7 cellular contexts compared by ENCODE assay signal in the genomic region with DNA sequence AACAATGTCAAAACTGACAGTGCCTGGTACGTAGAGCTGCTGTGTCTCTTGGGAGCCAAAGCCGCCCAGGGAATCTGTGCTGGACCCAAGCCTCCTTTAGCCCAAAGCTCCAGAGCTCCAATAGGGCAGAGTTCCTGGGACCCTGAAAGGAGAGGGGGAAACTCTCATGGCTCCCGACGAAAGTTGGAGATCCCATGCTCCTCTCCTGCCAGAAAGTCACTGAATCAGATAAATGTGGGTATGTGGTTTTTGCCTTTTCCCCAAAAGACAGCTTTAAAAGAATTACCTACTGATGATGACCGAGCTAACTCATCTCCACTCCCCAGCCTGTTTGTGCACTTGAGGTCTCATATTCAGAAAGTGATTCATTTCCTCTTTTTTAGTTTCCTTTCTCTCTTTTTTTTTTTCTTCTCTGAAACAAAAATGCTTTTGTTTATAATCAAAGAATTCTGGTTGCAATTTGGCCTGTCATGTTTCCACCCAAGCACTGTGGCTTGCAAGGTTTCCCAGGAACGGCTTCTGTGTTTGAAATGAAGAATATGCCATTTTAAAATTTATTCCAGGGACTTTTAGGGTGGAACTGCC. TPM values are rescaled to one million over a fixed set of nuclear protein-coding genes. Genes with fewer than 3 reads are reported as not detected.
A peak's percentile ranks its signal among the peaks of the same experiment; 100 is the strongest.
DNase-seq lines count a peak whose midpoint lies in the region; ATAC-seq and TF ChIP-seq lines count a peak whose summit lies in the region.

No MANE protein-coding gene starts in this region.

- POLR2A ChIA-PET in HEK293 (lab: Yijun Ruan, JAX), result interaction anchor here (5.0 kb wide), 1 partner anchor 14 kb away, joined by 69 read pairs; the partner anchor contains the start of gene PMAIP1

- peak; percentile 84 for ATAC-seq in GM18508 (IDR thresholded peaks at IDR 0.05; ENCODE audit: insufficient read depth, unreplicated experiment)

- H3K9me3 ChIP-seq in HEK293 (ENCODE audit: control insufficient read depth, insufficient read depth, low read depth, low read length), result no peaks in the 10 kb centered on the region
- H3K9me3 ChIP-seq in ascending aorta, result no peaks in the 10 kb centered on the region
- H3K9me3 ChIP-seq in esophagus squamous epithelium, result no peaks in the 10 kb centered on the region

- TF ChIP-seq POLR2A in esophagus squamous epithelium (IDR thresholded peaks at IDR 0.05), result no peak

- no peak for TF ChIP-seq CTCF in HEK293 (tag by site-specific recombination; IDR thresholded peaks at IDR 0.05)
- no peak for TF ChIP-seq CTCF in ascending aorta (IDR thresholded peaks at IDR 0.05)
- no peak for TF ChIP-seq CTCF in esophagus squamous epithelium (IDR thresholded peaks at IDR 0.05)

- no peak overlapping the region for H3K27ac ChIP-seq in HEK293 (ENCODE audit: extremely low read depth, low read depth, low read length)
- no peak overlapping the region for H3K27ac ChIP-seq in ascending aorta
- H3K27ac ChIP-seq in esophagus squamous epithelium, result peak overlapping the region in 2 of 4 donors; percentile 21 to 43

- peak; percentile 92 for DNase-seq in MV-4-11 (lab: John Stamatoyannopoulos, UW)
- peak; percentile 83 for DNase-seq in amniotic epithelial cell (ENCODE audit: low read depth)
- DNase-seq in stimulated activated CD4-positive, alpha-beta T cell treated with anti-CD3 and anti-CD28 coated beads, Interleukin-2, amount 100 ng/mL, for 4 hours (ENCODE audit: low read depth), result peak; percentile 32
- DNase-seq in ascending aorta (ENCODE audit: low spot score in 2 of 2), result no peak
- no peak for DNase-seq in esophagus squamous epithelium (lab: John Stamatoyannopoulos, UW)

- intact Hi-C loops in ascending aorta (cut with DNase I), result no loop called here
- intact Hi-C loops in esophagus squamous epithelium (cut with DNase I), result no loop called here

- peaks cover 16% of the 10 kb centered on the region for H3K4me1 ChIP-seq in HEK293 (ENCODE audit: control insufficient read depth, insufficient read depth, low read length)
- no peaks in the 10 kb centered on the region for H3K4me1 ChIP-seq in ascending aorta
- H3K4me1 ChIP-seq in esophagus squamous epithelium, result peaks cover 0 to 27% (median 12%) of the 10 kb centered on the region in 3 donors

- H3K36me3 ChIP-seq in HEK293 (ENCODE audit: control insufficient read depth in 2 of 2, insufficient read depth in 1 of 2, low read length in 2 of 2) (no peaks in the 10 kb centered on the region), ascending aorta (no peaks in the 10 kb centered on the region), esophagus squamous epithelium (no peaks in the 10 kb centered on the region)

- CTCF ChIA-PET in HEK293 (lab: Yijun Ruan, JAX), result interaction anchor here (0.8 kb wide), 1 partner anchor 498 kb away, joined by 5 read pairs; no protein-coding TSS in a partner anchor

- H3K27me3 ChIP-seq in ascending aorta (no peaks in the 10 kb centered on the region), esophagus squamous epithelium (no peaks in the 10 kb centered on the region)

- 22 to 35% methylated on average over 5 to 6 of the region's 6 CpGs for WGBS in esophagus squamous epithelium, 2 donors

- H3K4me3 ChIP-seq in HEK293 (ENCODE audit: low read depth, low read length) (no peak overlapping the region), ascending aorta (no peak overlapping the region), esophagus squamous epithelium (peak overlapping the region in 1 of 4 donors; percentile 6)

TF ChIP-seq in HEK293, 187 proteins besides CTCF, POLR2A, EP300 and RAD21:
- TF ChIP-seq ZSCAN16 (tag by site-specific recombination; IDR thresholded peaks at IDR 0.05) (no peak), YY2 (tag by site-specific recombination; IDR thresholded peaks at IDR 0.05) (no peak), ZNF560 (tag by site-specific recombination; IDR thresholded peaks at IDR 0.05; ENCODE audit: borderline replicate concordance) (no peak), ZBTB11 (tag by site-specific recombination; conservative IDR thresholded peaks at IDR 0.05; ENCODE audit: low read depth) (no peak), ZBTB20 (tag by site-specific recombination; IDR thresholded peaks at IDR 0.05) (no peak), ZNF266 (tag by site-specific recombination; IDR thresholded peaks at IDR 0.05; ENCODE audit: low read depth) (no peak), PRDM10 (tag by site-specific recombination; IDR thresholded peaks at IDR 0.05) (peak; percentile 82), ZNF366 (tag by site-specific recombination; conservative IDR thresholded peaks at IDR 0.05) (no peak), ZFP69B (tag by site-specific recombination; IDR thresholded peaks at IDR 0.05) (no peak)
TF ChIP-seq in HEK293: peak in this region for 1.

RNA-seq across cellular contexts. Expression of gene PMAIP1, which starts 14.1 kb away (rescaled TPM):
- total RNA-seq in ascending aorta (not detected), esophagus squamous epithelium (10 to 100 TPM in 1 of 4 donors, 1 to 10 TPM in 3; 6.9 to 12.5 (median 7.8) TPM)

Comparison
In these comparisons a context has a peak if more than half of its experiments do, and no peak if none do; other contexts are left out.
1. DNase-seq: peak in MV-4-11 (single experiment), amniotic epithelial cell (single experiment) and stimulated activated CD4-positive, alpha-beta T cell treated with anti-CD3 and anti-CD28 coated beads, Interleukin-2, amount 100 ng/mL, for 4 hours (single experiment); none in ascending aorta (0 of 2) and esophagus squamous epithelium (single experiment).